ENCODE assay signal across 1 cellular context in genomic region chr9:114396558-114397218, GRCh38.
TF ChIP-seq lines count a peak whose summit lies in the region.

No MANE protein-coding gene starts in this region.

TF ChIP-seq in K562, 482 proteins besides CTCF, POLR2A, EP300 and RAD21 (continued from another document):
- TF ChIP-seq ZNF277 (CRISPR knock-in tag; IDR thresholded peaks at IDR 0.05; ENCODE audit: borderline replicate concordance) (no peak), RFX5 (IDR thresholded peaks at IDR 0.05; ENCODE audit: low read depth, low read length) (no peak), ZNF699 (CRISPR knock-in tag; IDR thresholded peaks at IDR 0.05; ENCODE audit: insufficient replicate concordance) (no peak), HEY1 (CRISPR knock-in tag; IDR thresholded peaks at IDR 0.05; ENCODE audit: borderline replicate concordance) (no peak), NR1H2 (CRISPR knock-in tag; IDR thresholded peaks at IDR 0.05) (no peak), ELF2 (CRISPR knock-in tag; IDR thresholded peaks at IDR 0.05) (no peak), SMAD1 (IDR thresholded peaks at IDR 0.05; ENCODE audit: low read depth, low read length, partially characterized antibody) (no peak), ZC3H8 (IDR thresholded peaks at IDR 0.05) (no peak), CTCFL (IDR thresholded peaks at IDR 0.05; ENCODE audit: borderline replicate concordance, insufficient read depth, low read depth, low read length, poor library complexity, severe bottlenecking) (no peak), ATF2 (CRISPR knock-in tag; IDR thresholded peaks at IDR 0.05) (no peak), PATZ1 (CRISPR knock-in tag; IDR thresholded peaks at IDR 0.05; ENCODE audit: borderline replicate concordance) (no peak), KLF10 (CRISPR knock-in tag; IDR thresholded peaks at IDR 0.05) (no peak), ZNF764 (CRISPR knock-in tag; IDR thresholded peaks at IDR 0.05; ENCODE audit: low read depth) (no peak), FOXO4 (CRISPR knock-in tag; IDR thresholded peaks at IDR 0.05) (no peak), ZNF384 (IDR thresholded peaks at IDR 0.05; ENCODE audit: low read depth, low read length) (no peak), ZNF146 (CRISPR knock-in tag; IDR thresholded peaks at IDR 0.05; ENCODE audit: unreplicated experiment) (no peak), TAL1 (IDR thresholded peaks at IDR 0.05) (no peak), FOXK2 (conservative IDR thresholded peaks at IDR 0.05 in 1 of 2, IDR thresholded peaks at IDR 0.05 in 1 of 2; ENCODE audit: low read depth in 2 of 2) (no peak), ZNF165 (CRISPR knock-in tag; IDR thresholded peaks at IDR 0.05; ENCODE audit: borderline replicate concordance) (no peak), ZNF609 (CRISPR knock-in tag; IDR thresholded peaks at IDR 0.05; ENCODE audit: borderline replicate concordance) (no peak), ELK1 (CRISPR knock-in tag; IDR thresholded peaks at IDR 0.05) (no peak), ATF1 (CRISPR knock-in tag; IDR thresholded peaks at IDR 0.05) (no peak), ATF1 (tag; IDR thresholded peaks at IDR 0.05) (no peak), CLOCK (CRISPR knock-in tag; IDR thresholded peaks at IDR 0.05; ENCODE audit: borderline replicate concordance) (no peak), ID3 (CRISPR knock-in tag; IDR thresholded peaks at IDR 0.05) (no peak), ID3 (tag; IDR thresholded peaks at IDR 0.05) (no peak), MXD1 (CRISPR knock-in tag; IDR thresholded peaks at IDR 0.05; ENCODE audit: borderline replicate concordance, poor library complexity, severe bottlenecking) (peak; percentile 83), RBM14 (IDR thresholded peaks at IDR 0.05; ENCODE audit: borderline replicate concordance, insufficient read depth, low read depth, low read length) (no peak), MTA1 (IDR thresholded peaks at IDR 0.05; ENCODE audit: borderline replicate concordance) (no peak), YY1 (IDR thresholded peaks at IDR 0.05; ENCODE audit: borderline replicate concordance in 1 of 3, control insufficient read depth in 1 of 3, extremely low read depth in 1 of 3, insufficient read depth in 3 of 3, insufficient read length in 1 of 3, insufficient replicate concordance in 2 of 3, low read depth in 1 of 3, low read length in 2 of 3) (no peak), RBM17 (IDR thresholded peaks at IDR 0.05; ENCODE audit: borderline replicate concordance, low read depth, low read length) (no peak), MYC (IDR thresholded peaks at IDR 0.05; ENCODE audit: low read depth, low read length) (peak; percentile 99), MYC (CRISPR knock-in tag; IDR thresholded peaks at IDR 0.05; ENCODE audit: borderline replicate concordance, low read depth) (peak; percentile 45)
